ENCODE assay signal across 14 cellular contexts in the genomic region with DNA sequence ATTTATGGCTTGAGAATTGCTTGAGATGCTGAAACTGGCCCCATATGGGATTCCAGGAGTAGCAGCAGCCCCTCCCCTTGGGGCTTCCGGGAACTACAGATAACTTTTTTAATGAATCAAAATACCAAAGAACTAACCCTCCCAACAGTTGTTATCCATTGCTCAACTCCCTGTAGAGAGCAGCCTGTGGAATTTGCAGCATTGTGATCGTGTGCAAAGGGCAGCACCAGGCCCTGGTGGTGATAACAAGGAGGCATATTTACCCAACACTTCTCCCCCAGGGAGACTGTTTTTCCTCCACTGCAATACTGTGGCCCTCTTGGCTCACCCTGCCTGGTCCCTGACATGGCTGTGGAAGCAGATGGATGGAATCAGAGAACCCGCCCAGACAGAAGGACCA.
DNase-seq lines count a peak whose midpoint lies in the region; ATAC-seq and TF ChIP-seq lines count a peak whose summit lies in the region.
"Had no signal": no experiment of that assay in that cellular context is flagged by ENCODE, and none has a peak within 500 bp of the region (broad histone marks: within the 10 kb centered on the region; RNA-seq: fewer than 3 reads in every experiment).

No MANE protein-coding gene starts in this region.

- no peak overlapping the region for H3K4me3 ChIP-seq in left lung
- H3K4me3 ChIP-seq: K562 had no signal

- POLR2A ChIA-PET in activated CD4-positive, alpha-beta T cell treated with anti-CD3 and anti-CD28 coated beads, Interleukin-2, amount 10 ng/mL, durations not matched to agents 7 days and 5 days (lab: Charles Lee), result no interaction called here

- no peaks in the 10 kb centered on the region for H3K4me1 Mint-ChIP-seq in activated CD4-positive, alpha-beta T cell treated with anti-CD3 and anti-CD28 coated beads, Interleukin-2, amount 10 ng/mL, durations not matched to agents 7 days and 5 days
- no peaks in the 10 kb centered on the region for H3K4me1 Mint-ChIP-seq in activated T-helper 2 cell treated with anti-CD3 and anti-CD28 coated beads, Interferon-gamma antibody, Interleukin-2, Interleukin-4, amounts not matched to agents 10 μg/mL and 5 μg/mL and 100 μg/mL, durations not matched to agents 14 hours and 24 hours and 36 hours (ENCODE audit: low read depth)
- H3K4me1 Mint-ChIP-seq: activated B cell treated with CpG ODN at 0.5 μM for 24 hours, B cell had no signal

- H3K36me3 ChIP-seq in left lung, result no peaks in the 10 kb centered on the region

- peaks cover 0 to 11% of the 10 kb centered on the region in 2 donors for H3K27me3 ChIP-seq in left lung

- peaks cover 54% of the 10 kb centered on the region for H3K27me3 Mint-ChIP-seq in activated CD4-positive, alpha-beta T cell treated with anti-CD3 and anti-CD28 coated beads, Interleukin-2, amount 10 ng/mL, durations not matched to agents 7 days and 5 days
- H3K27me3 Mint-ChIP-seq in activated T-helper 2 cell treated with anti-CD3 and anti-CD28 coated beads, Interferon-gamma antibody, Interleukin-2, Interleukin-4, amounts not matched to agents 10 μg/mL and 5 μg/mL and 100 μg/mL, durations not matched to agents 14 hours and 24 hours and 36 hours (ENCODE audit: low read depth), result peaks cover 31% of the 10 kb centered on the region
- H3K27me3 Mint-ChIP-seq: activated B cell treated with CpG ODN at 0.5 μM for 24 hours had no signal

- H3K4me3 Mint-ChIP-seq in activated CD4-positive, alpha-beta T cell treated with anti-CD3 and anti-CD28 coated beads, Interleukin-2, amount 10 ng/mL, durations not matched to agents 7 days and 5 days, result no peak overlapping the region
- no peak overlapping the region for H3K4me3 Mint-ChIP-seq in activated T-helper 2 cell treated with anti-CD3 and anti-CD28 coated beads, Interferon-gamma antibody, Interleukin-2, Interleukin-4, amounts not matched to agents 10 μg/mL and 5 μg/mL and 100 μg/mL, durations not matched to agents 14 hours and 24 hours and 36 hours (ENCODE audit: low read depth)
- H3K4me3 Mint-ChIP-seq: activated B cell treated with CpG ODN at 0.5 μM for 24 hours; activated T-cell treated with anti-CD3 and anti-CD28 coated beads, Interleukin-2, amount 50 U/mL, for 72 hours; B cell; brain had no signal

- peak; percentile 68 for DNase-seq in GM04503 (ENCODE audit: low read depth)
- DNase-seq in fibroblast of gingiva (ENCODE audit: low read depth), result peak; percentile 21
- DNase-seq in left lung, result no peak
- no peak for DNase-seq in sciatic nerve (ENCODE audit: low spot score)
- DNase-seq in activated CD4-positive, alpha-beta T cell treated with anti-CD3 and anti-CD28 coated beads, Interleukin-2, amount 10 ng/mL, durations not matched to agents 7 days and 5 days, result no peak
- DNase-seq in GF-D8 (lab: John Stamatoyannopoulos, UW), result no peak
- DNase-seq in activated T-helper 2 cell treated with anti-CD3 and anti-CD28 coated beads, Interferon-gamma antibody, Interleukin-2, Interleukin-4, amounts not matched to agents 10 μg/mL and 5 μg/mL and 100 μg/mL, durations not matched to agents 14 hours and 24 hours and 36 hours (ENCODE audit: low spot score), result no peak
- DNase-seq in NCI-H82 treated with DMSO at 0.1 percent for 48 hours (lab: John Stamatoyannopoulos, UW; ENCODE audit: unreplicated experiment), result no peak
- DNase-seq: activated B cell treated with CpG ODN at 0.5 μM for 24 hours; activated T-cell treated with anti-CD3 and anti-CD28 coated beads, Interleukin-2, amount 50 U/mL, for 72 hours; NK-92 treated with Interleukin-12 subunit alpha and Interleukin-12 subunit beta, amount 100 ng/mL, for 24 hours had no signal

- H3K27ac ChIP-seq in left lung, result no peak overlapping the region

- H3K27ac Mint-ChIP-seq in activated CD4-positive, alpha-beta T cell treated with anti-CD3 and anti-CD28 coated beads, Interleukin-2, amount 10 ng/mL, durations not matched to agents 7 days and 5 days, result no peak overlapping the region
- H3K27ac Mint-ChIP-seq in activated T-helper 2 cell treated with anti-CD3 and anti-CD28 coated beads, Interferon-gamma antibody, Interleukin-2, Interleukin-4, amounts not matched to agents 10 μg/mL and 5 μg/mL and 100 μg/mL, durations not matched to agents 14 hours and 24 hours and 36 hours, result no peak overlapping the region
- H3K27ac Mint-ChIP-seq: activated B cell treated with CpG ODN at 0.5 μM for 24 hours; activated T-cell treated with anti-CD3 and anti-CD28 coated beads, Interleukin-2, amount 50 U/mL, for 72 hours; B cell had no signal

- TF ChIP-seq CTCF in left lung (IDR thresholded peaks at IDR 0.05), result no peak

- H3K4me1 ChIP-seq in left lung, result peaks cover 4 to 6% of the 10 kb centered on the region in 2 donors

- no peaks in the 10 kb centered on the region for H3K9me3 Mint-ChIP-seq in activated CD4-positive, alpha-beta T cell treated with anti-CD3 and anti-CD28 coated beads, Interleukin-2, amount 10 ng/mL, durations not matched to agents 7 days and 5 days
- no peaks in the 10 kb centered on the region for H3K9me3 Mint-ChIP-seq in activated T-helper 2 cell treated with anti-CD3 and anti-CD28 coated beads, Interferon-gamma antibody, Interleukin-2, Interleukin-4, amounts not matched to agents 10 μg/mL and 5 μg/mL and 100 μg/mL, durations not matched to agents 14 hours and 24 hours and 36 hours
- H3K9me3 Mint-ChIP-seq: activated B cell treated with CpG ODN at 0.5 μM for 24 hours; activated T-cell treated with anti-CD3 and anti-CD28 coated beads, Interleukin-2, amount 50 U/mL, for 72 hours had no signal

- no peaks in the 10 kb centered on the region for H3K9me3 ChIP-seq in left lung

- ATAC-seq in left lung (peak; percentile 45), sciatic nerve (peak; percentile 89)
- ATAC-seq: activated T-cell treated with anti-CD3 and anti-CD28 coated beads, Interleukin-2, amount 50 U/mL, for 72 hours; K562 had no signal

- CTCF ChIA-PET in activated CD4-positive, alpha-beta T cell treated with anti-CD3 and anti-CD28 coated beads, Interleukin-2, amount 10 ng/mL, durations not matched to agents 7 days and 5 days (lab: Charles Lee), result no interaction called here

- intact Hi-C loops in left lung (cut with DNase I) (no loop called here), sciatic nerve (cut with DNase I) (no loop called here)
- intact Hi-C loops in activated T-helper 2 cell treated with anti-CD3 and anti-CD28 coated beads, Interferon-gamma antibody, Interleukin-2, Interleukin-4, amounts not matched to agents 10 μg/mL and 5 μg/mL and 100 μg/mL, durations not matched to agents 14 hours and 24 hours and 36 hours (cut with micrococcal nuclease), result no loop called here

- no peaks in the 10 kb centered on the region for H3K36me3 Mint-ChIP-seq in activated CD4-positive, alpha-beta T cell treated with anti-CD3 and anti-CD28 coated beads, Interleukin-2, amount 10 ng/mL, durations not matched to agents 7 days and 5 days (ENCODE audit: low read depth)
- no peaks in the 10 kb centered on the region for H3K36me3 Mint-ChIP-seq in activated T-helper 2 cell treated with anti-CD3 and anti-CD28 coated beads, Interferon-gamma antibody, Interleukin-2, Interleukin-4, amounts not matched to agents 10 μg/mL and 5 μg/mL and 100 μg/mL, durations not matched to agents 14 hours and 24 hours and 36 hours (ENCODE audit: low read depth)
- H3K36me3 Mint-ChIP-seq: brain had no signal

Comparison
In these comparisons a context has a peak if more than half of its experiments do, and no peak if none do; other contexts are left out.
1. DNase-seq: peak in GM04503 (single experiment) and fibroblast of gingiva (single experiment); none in left lung (0 of 2), sciatic nerve (single experiment), activated CD4-positive, alpha-beta T cell treated with anti-CD3 and anti-CD28 coated beads, Interleukin-2, amount 10 ng/mL, durations not matched to agents 7 days and 5 days (single experiment), GF-D8 (single experiment), activated T-helper 2 cell treated with anti-CD3 and anti-CD28 coated beads, Interferon-gamma antibody, Interleukin-2, Interleukin-4, amounts not matched to agents 10 μg/mL and 5 μg/mL and 100 μg/mL, durations not matched to agents 14 hours and 24 hours and 36 hours (single experiment) and NCI-H82 treated with DMSO at 0.1 percent for 48 hours (single experiment).